22 cellular contexts compared by ENCODE assay signal in genomic region chr6:21259660-21260059, GRCh38.
"Had no signal": no experiment of that assay in that cellular context is flagged by ENCODE, and none has a peak within 500 bp of the region (broad histone marks: within the 10 kb centered on the region; RNA-seq: fewer than 3 reads in every experiment).

No MANE protein-coding gene starts in this region.

- H3K27me3 ChIP-seq: dorsolateral prefrontal cortex, right lobe of liver, suprapubic skin, transverse colon, upper lobe of right lung, uterus had no signal

- H3K36me3 ChIP-seq: right lobe of liver, suprapubic skin, transverse colon, upper lobe of right lung, uterus had no signal

- ATAC-seq: mucosa of descending colon; right lobe of liver; stimulated activated naive B cell treated with anti-CD40 and anti-IgM and Interleukin-4, amounts not matched to agents 10 μg/mL and 1 μg/mL and 100 μg/mL, for 72 hours; stimulated activated naive CD8-positive, alpha-beta T cell treated with anti-CD3 and anti-CD28 coated beads, Interleukin-15, amount 100 ng/mL, for 72 hours; upper lobe of right lung had no signal

- H3K27me3 Mint-ChIP-seq: memory B cell, naive B cell, progenitor cell of endocrine pancreas had no signal

- DNase-seq: dorsolateral prefrontal cortex; effector CD4-positive, alpha-beta T cell; head of caudate nucleus; mucosa of descending colon; naive B cell; right lobe of liver; small intestine; stimulated activated CD4-positive, alpha-beta T cell treated with anti-CD3 and anti-CD28 coated beads, Interleukin-15, amount 100 ng/mL, for 24 hours; stimulated activated CD4-positive, alpha-beta T cell treated with anti-CD3 and anti-CD28 coated beads, Interleukin-2, amount 100 ng/mL, for 48 hours; stimulated activated naive B cell treated with anti-CD40 and anti-IgM and Interleukin-4, amounts not matched to agents 10 μg/mL and 1 μg/mL and 100 μg/mL, for 72 hours; stimulated activated naive CD8-positive, alpha-beta T cell treated with anti-CD3 and anti-CD28 coated beads, Interleukin-15, amount 100 ng/mL, for 72 hours; transverse colon; upper lobe of right lung; uterus had no signal

- H3K4me1 ChIP-seq: parathyroid adenoma, right lobe of liver, suprapubic skin, upper lobe of right lung, uterus had no signal

- H3K36me3 Mint-ChIP-seq: memory B cell; naive B cell; natural killer cell treated with Interleukin-12 subunit alpha and Interleukin-12 subunit beta and Interleukin-15 and Interleukin-18, amount 100 ng/mL, for 72 hours; stimulated activated naive B cell treated with anti-CD40 and anti-IgM and Interleukin-4, amounts not matched to agents 10 μg/mL and 1 μg/mL and 100 μg/mL, for 72 hours had no signal

- H3K4me1 Mint-ChIP-seq: neural crest cell; stimulated activated naive CD8-positive, alpha-beta T cell treated with anti-CD3 and anti-CD28 coated beads, Interleukin-15, amount 100 ng/mL, for 72 hours had no signal

- H3K4me3 Mint-ChIP-seq: memory B cell; mesothelial cell of epicardium; naive B cell; natural killer cell treated with Interleukin-12 subunit alpha and Interleukin-12 subunit beta and Interleukin-15 and Interleukin-18, amount 100 ng/mL, for 72 hours; neural crest cell; stimulated activated naive B cell treated with anti-CD40 and anti-IgM and Interleukin-4, amounts not matched to agents 10 μg/mL and 1 μg/mL and 100 μg/mL, for 72 hours; stimulated activated naive CD8-positive, alpha-beta T cell treated with anti-CD3 and anti-CD28 coated beads, Interleukin-15, amount 100 ng/mL, for 72 hours had no signal

- H3K27ac Mint-ChIP-seq: memory B cell; mesothelial cell of epicardium; naive B cell; natural killer cell treated with Interleukin-12 subunit alpha and Interleukin-12 subunit beta and Interleukin-15 and Interleukin-18, amount 100 ng/mL, for 72 hours; progenitor cell of endocrine pancreas; stimulated activated naive B cell treated with anti-CD40 and anti-IgM and Interleukin-4, amounts not matched to agents 10 μg/mL and 1 μg/mL and 100 μg/mL, for 72 hours; stimulated activated naive CD8-positive, alpha-beta T cell treated with anti-CD3 and anti-CD28 coated beads, Interleukin-15, amount 100 ng/mL, for 72 hours had no signal

- H3K9me3 Mint-ChIP-seq: natural killer cell treated with Interleukin-12 subunit alpha and Interleukin-12 subunit beta and Interleukin-15 and Interleukin-18, amount 100 ng/mL, for 72 hours had no signal

- H3K4me3 ChIP-seq: dorsolateral prefrontal cortex, lung, mucosa of descending colon, right lobe of liver, suprapubic skin, transverse colon, upper lobe of right lung, uterus had no signal

- H2AFZ ChIP-seq: parathyroid adenoma had no signal

- H3K9me3 ChIP-seq: mucosa of descending colon, right lobe of liver, suprapubic skin, transverse colon, upper lobe of right lung, uterus had no signal

- H3K79me2 ChIP-seq: parathyroid adenoma had no signal

- H3K27ac ChIP-seq: dorsolateral prefrontal cortex, parathyroid adenoma, right lobe of liver, suprapubic skin, transverse colon, upper lobe of right lung, uterus had no signal

- H3K9ac ChIP-seq: parathyroid adenoma had no signal
